In genomic region chr3:63927623-63928280, GRCh38 we compare ENCODE assay signal across 12 cellular contexts. TPM values are rescaled to one million over a fixed set of nuclear protein-coding genes. Genes with fewer than 3 reads are reported as not detected.
DNase-seq lines count a peak whose midpoint lies in the region; ATAC-seq and TF ChIP-seq lines count a peak whose summit lies in the region.
"Had no signal": no experiment of that assay in that cellular context is flagged by ENCODE, and none has a peak within 500 bp of the region (broad histone marks: within the 10 kb centered on the region; RNA-seq: fewer than 3 reads in every experiment).

No MANE protein-coding gene starts in this region.

- CTCF ChIA-PET in activated naive CD4-positive, alpha-beta T cell treated with anti-CD3 and anti-CD28 coated beads, Interleukin-2, amount 10 ng/mL, durations not matched to agents 7 days and 5 days (lab: Charles Lee) = interaction anchor here (1.1 to 1.9 kb wide), 3 partner anchors 13 to 66 kb away, joined by 4 to 7 read pairs (median 7); no protein-coding TSS in a partner anchor

- peak overlapping the region; percentile 33 for H3K27ac Mint-ChIP-seq in chondrocyte (ENCODE audit: unreplicated experiment)
- no peak overlapping the region for H3K27ac Mint-ChIP-seq in activated naive CD4-positive, alpha-beta T cell treated with anti-CD3 and anti-CD28 coated beads, Interleukin-2, amount 10 ng/mL, durations not matched to agents 7 days and 5 days

- H3K4me1 Mint-ChIP-seq in chondrocyte (ENCODE audit: low read depth) = peaks cover 4% of the 10 kb centered on the region
- H3K4me1 Mint-ChIP-seq in activated naive CD4-positive, alpha-beta T cell treated with anti-CD3 and anti-CD28 coated beads, Interleukin-2, amount 10 ng/mL, durations not matched to agents 7 days and 5 days = peaks cover 20% of the 10 kb centered on the region

- no peak overlapping the region for H3K4me3 Mint-ChIP-seq in chondrocyte (ENCODE audit: unreplicated experiment)
- H3K4me3 Mint-ChIP-seq in activated naive CD4-positive, alpha-beta T cell treated with anti-CD3 and anti-CD28 coated beads, Interleukin-2, amount 10 ng/mL, durations not matched to agents 7 days and 5 days = no peak overlapping the region

- DNase-seq in CD1c-positive myeloid dendritic cell (ENCODE audit: extremely low spot score) (peak; percentile 61), GM20000 (ENCODE audit: low spot score) (peak; percentile 34), chondrocyte (ENCODE audit: low spot score) (no peak), head of caudate nucleus (no peak), KG1 (lab: John Stamatoyannopoulos, UW) (no peak), NCI-H446 treated with DMSO at 0.1 percent for 48 hours (lab: John Stamatoyannopoulos, UW) (no peak)
- no peak for DNase-seq in activated naive CD4-positive, alpha-beta T cell treated with anti-CD3 and anti-CD28 coated beads, Interleukin-2, amount 10 ng/mL, durations not matched to agents 7 days and 5 days
- DNase-seq: NCI-H2029; stimulated activated CD4-positive, alpha-beta T cell treated with anti-CD3 and anti-CD28 coated beads, Interleukin-1b, Interleukin-23, amount 100 ng/mL, for 48 hours had no signal

- no peaks in the 10 kb centered on the region for H3K27me3 Mint-ChIP-seq in chondrocyte (ENCODE audit: low read depth)
- H3K27me3 Mint-ChIP-seq in activated naive CD4-positive, alpha-beta T cell treated with anti-CD3 and anti-CD28 coated beads, Interleukin-2, amount 10 ng/mL, durations not matched to agents 7 days and 5 days = no peaks in the 10 kb centered on the region

- peak; percentile 75 for ATAC-seq in HG03175 (IDR thresholded peaks at IDR 0.05; ENCODE audit: unreplicated experiment)
- ATAC-seq: activated naive CD4-positive, alpha-beta T cell treated with anti-CD3 and anti-CD28 coated beads, Interleukin-2, amount 50 U/mL, for 72 hours had no signal

- H3K36me3 Mint-ChIP-seq in chondrocyte (ENCODE audit: low read depth) = peaks cover 24% of the 10 kb centered on the region
- peaks cover 55% of the 10 kb centered on the region for H3K36me3 Mint-ChIP-seq in activated naive CD4-positive, alpha-beta T cell treated with anti-CD3 and anti-CD28 coated beads, Interleukin-2, amount 10 ng/mL, durations not matched to agents 7 days and 5 days

- no peaks in the 10 kb centered on the region for H3K9me3 Mint-ChIP-seq in chondrocyte (ENCODE audit: low read depth)
- no peaks in the 10 kb centered on the region for H3K9me3 Mint-ChIP-seq in activated naive CD4-positive, alpha-beta T cell treated with anti-CD3 and anti-CD28 coated beads, Interleukin-2, amount 10 ng/mL, durations not matched to agents 7 days and 5 days
- H3K9me3 Mint-ChIP-seq: activated naive CD4-positive, alpha-beta T cell treated with anti-CD3 and anti-CD28 coated beads, Interleukin-2, amount 50 U/mL, for 72 hours had no signal

- intact Hi-C loops in head of caudate nucleus (cut with DNase I) = no loop called here

- TF ChIP-seq CTCF in GM20000 (IDR thresholded peaks at IDR 0.05; ENCODE audit: extremely low read depth, missing control alignments) = no peak
- TF ChIP-seq CTCF in chondrocyte (IDR thresholded peaks at IDR 0.05) = no peak

RNA-seq across cellular contexts. Expression of gene SCAANT1, which starts 15.6 kb away (rescaled TPM):
- total RNA-seq in chondrocyte = not detected in 3 replicates
- total RNA-seq: activated naive CD4-positive, alpha-beta T cell treated with anti-CD3 and anti-CD28 coated beads, Interleukin-2, amount 50 U/mL, for 72 hours; mesenteric fat pad had no signal

Comparison
In these comparisons a context has a peak if more than half of its experiments do, and no peak if none do; other contexts are left out.
1. DNase-seq: peak in CD1c-positive myeloid dendritic cell (single experiment) and GM20000 (single experiment); none in chondrocyte (single experiment), activated naive CD4-positive, alpha-beta T cell treated with anti-CD3 and anti-CD28 coated beads, Interleukin-2, amount 10 ng/mL, durations not matched to agents 7 days and 5 days (single experiment), head of caudate nucleus (0 of 42), KG1 (single experiment) and NCI-H446 treated with DMSO at 0.1 percent for 48 hours (single experiment).